In the genomic region with DNA sequence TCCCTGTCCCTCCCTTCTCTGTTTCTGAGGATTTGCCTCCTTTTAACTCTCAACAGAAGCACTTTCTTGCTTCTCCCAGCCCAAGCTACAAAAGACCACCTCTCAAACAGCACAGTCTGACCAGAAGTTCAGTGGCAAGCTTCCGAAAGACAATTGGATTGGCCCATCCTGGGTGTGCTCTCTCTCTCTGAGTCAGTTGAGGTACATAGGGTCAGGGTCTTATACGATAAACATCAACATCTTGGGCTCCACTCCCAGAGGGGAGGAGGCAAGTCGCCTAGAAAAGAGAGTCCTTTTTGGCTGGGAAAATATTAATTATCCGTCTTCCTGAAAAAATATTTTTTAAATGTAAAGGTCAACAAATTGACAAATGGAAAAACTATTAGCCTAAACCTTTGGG, we compare ENCODE assay signal across 20 cellular contexts.
DNase-seq lines count a peak whose midpoint lies in the region; ATAC-seq, FAIRE-seq and TF ChIP-seq lines count a peak whose summit lies in the region.
"Had no signal": no experiment of that assay in that cellular context is flagged by ENCODE, and none has a peak within 500 bp of the region (broad histone marks: within the 10 kb centered on the region; RNA-seq: fewer than 3 reads in every experiment).

No MANE protein-coding gene starts in this region.

- H3K9ac ChIP-seq in astrocyte (ENCODE audit: low read length), result no peak overlapping the region
- H3K9ac ChIP-seq in parathyroid adenoma, result no peak overlapping the region
- H3K9ac ChIP-seq: KMS-11 had no signal

- no peaks in the 10 kb centered on the region for H3K9me3 Mint-ChIP-seq in astrocyte (ENCODE audit: unreplicated experiment)
- H3K9me3 Mint-ChIP-seq in activated CD8-positive, alpha-beta T cell treated with anti-CD3 and anti-CD28 coated beads, Interleukin-2, amount 10 ng/mL, durations not matched to agents 7 days and 5 days (ENCODE audit: insufficient read depth), result no peaks in the 10 kb centered on the region
- H3K9me3 Mint-ChIP-seq: CD8-positive, alpha-beta memory T cell had no signal

- DNase-seq in astrocyte (ENCODE audit: low read depth), result no peak
- peak; percentile 44 for DNase-seq in fibroblast of villous mesenchyme (ENCODE audit: low read depth)
- no peak for DNase-seq in uterus
- DNase-seq in NCI-H2171 (lab: John Stamatoyannopoulos, UW), result no peak
- no peak for DNase-seq in activated CD4-positive, alpha-beta T cell treated with anti-CD3 and anti-CD28 coated beads for 48 hours
- DNase-seq in activated CD8-positive, alpha-beta T cell treated with anti-CD3 and anti-CD28 coated beads, Interleukin-2, amount 10 ng/mL, durations not matched to agents 7 days and 5 days, result no peak
- DNase-seq: C1 segment of cervical spinal cord; CD8-positive, alpha-beta memory T cell; DMS53; EL; NCI-H1417 treated with DMSO at 0.1 percent for 48 hours; NCI-H187 treated with DMSO at 0.1 percent for 48 hours; NCI-H226; NCI-H524 treated with DMSO at 0.1 percent for 48 hours; PC-3; RPMI8226 had no signal

- H3K36me3 ChIP-seq in astrocyte (ENCODE audit: insufficient read depth, low read length) (no peaks in the 10 kb centered on the region), parathyroid adenoma (ENCODE audit: control insufficient read depth, insufficient read depth, low read length) (no peaks in the 10 kb centered on the region), uterus (no peaks in the 10 kb centered on the region)

- peak overlapping the region; percentile 14 for H3K27ac Mint-ChIP-seq in astrocyte (ENCODE audit: unreplicated experiment)
- no peak overlapping the region for H3K27ac Mint-ChIP-seq in activated CD8-positive, alpha-beta T cell treated with anti-CD3 and anti-CD28 coated beads, Interleukin-2, amount 10 ng/mL, durations not matched to agents 7 days and 5 days
- H3K27ac Mint-ChIP-seq: CD8-positive, alpha-beta memory T cell had no signal

- no peak overlapping the region for H3K4me2 ChIP-seq in astrocyte (ENCODE audit: low read length)
- H3K4me2 ChIP-seq in parathyroid adenoma (ENCODE audit: low read length), result no peak overlapping the region
- H3K4me2 ChIP-seq: KMS-11 had no signal

- CTCF ChIA-PET in activated CD8-positive, alpha-beta T cell treated with anti-CD3 and anti-CD28 coated beads, Interleukin-2, amount 10 ng/mL, durations not matched to agents 7 days and 5 days (lab: Charles Lee), result no interaction called here

- no peaks in the 10 kb centered on the region for H3K79me2 ChIP-seq in astrocyte (ENCODE audit: insufficient read depth, low read length)
- no peaks in the 10 kb centered on the region for H3K79me2 ChIP-seq in parathyroid adenoma

- H3K4me1 Mint-ChIP-seq in astrocyte (ENCODE audit: low read depth, unreplicated experiment), result peaks cover 26% of the 10 kb centered on the region
- peaks cover 12% of the 10 kb centered on the region for H3K4me1 Mint-ChIP-seq in activated CD8-positive, alpha-beta T cell treated with anti-CD3 and anti-CD28 coated beads, Interleukin-2, amount 10 ng/mL, durations not matched to agents 7 days and 5 days (ENCODE audit: low read depth)

- no peaks in the 10 kb centered on the region for H3K36me3 Mint-ChIP-seq in astrocyte (ENCODE audit: low read depth, unreplicated experiment)
- H3K36me3 Mint-ChIP-seq in activated CD8-positive, alpha-beta T cell treated with anti-CD3 and anti-CD28 coated beads, Interleukin-2, amount 10 ng/mL, durations not matched to agents 7 days and 5 days (ENCODE audit: low read depth), result no peaks in the 10 kb centered on the region
- H3K36me3 Mint-ChIP-seq: CD8-positive, alpha-beta memory T cell had no signal

- H3K27ac ChIP-seq in astrocyte (ENCODE audit: low read depth, low read length) (no peak overlapping the region), parathyroid adenoma (peak overlapping the region; percentile 32), uterus (peak overlapping the region; percentile 6 to 16)
- H3K27ac ChIP-seq: KMS-11 had no signal

- no peaks in the 10 kb centered on the region for H3K27me3 ChIP-seq in astrocyte (ENCODE audit: insufficient read depth, low read length)
- H3K27me3 ChIP-seq in parathyroid adenoma (ENCODE audit: control insufficient read depth, insufficient read depth, low read length), result no peaks in the 10 kb centered on the region
- H3K27me3 ChIP-seq in uterus, result no peaks in the 10 kb centered on the region

- H3K9me3 ChIP-seq in astrocyte (ENCODE audit: insufficient read depth, low read depth, low read length), result no peaks in the 10 kb centered on the region
- H3K9me3 ChIP-seq in parathyroid adenoma (ENCODE audit: control insufficient read depth, low read length), result no peaks in the 10 kb centered on the region
- no peaks in the 10 kb centered on the region for H3K9me3 ChIP-seq in uterus

- ATAC-seq in activated CD8-positive, alpha-beta T cell treated with anti-CD3 and anti-CD28 coated beads, Interleukin-2, amount 10 ng/mL, durations not matched to agents 7 days and 5 days, result no peak
- ATAC-seq: GM12878, PC-3 had no signal

- TF ChIP-seq POLR2A in uterus (IDR thresholded peaks at IDR 0.05), result no peak

- peak overlapping the region; percentile 16 for H3K4me3 Mint-ChIP-seq in astrocyte (ENCODE audit: unreplicated experiment)
- H3K4me3 Mint-ChIP-seq in activated CD8-positive, alpha-beta T cell treated with anti-CD3 and anti-CD28 coated beads, Interleukin-2, amount 10 ng/mL, durations not matched to agents 7 days and 5 days, result no peak overlapping the region
- H3K4me3 Mint-ChIP-seq: CD8-positive, alpha-beta memory T cell had no signal

- H3K27me3 Mint-ChIP-seq in astrocyte (ENCODE audit: low read depth, unreplicated experiment), result no peaks in the 10 kb centered on the region
- peaks cover 38% of the 10 kb centered on the region for H3K27me3 Mint-ChIP-seq in activated CD8-positive, alpha-beta T cell treated with anti-CD3 and anti-CD28 coated beads, Interleukin-2, amount 10 ng/mL, durations not matched to agents 7 days and 5 days (ENCODE audit: low read depth)

- intact Hi-C loops in uterus (cut with DNase I; ENCODE audit: low total_unique reads), result no loop called here

- H3K4me1 ChIP-seq in astrocyte (ENCODE audit: insufficient read depth, low read length) (peaks cover 6% of the 10 kb centered on the region), parathyroid adenoma (no peaks in the 10 kb centered on the region), uterus (no peaks in the 10 kb centered on the region)

- H3K4me3 ChIP-seq in astrocyte (ENCODE audit: insufficient read depth, low read depth, low read length), result no peak overlapping the region
- no peak overlapping the region for H3K4me3 ChIP-seq in fibroblast of villous mesenchyme (ENCODE audit: low read depth, low read length)
- H3K4me3 ChIP-seq in parathyroid adenoma (ENCODE audit: low read depth, low read length), result no peak overlapping the region
- H3K4me3 ChIP-seq in uterus, result no peak overlapping the region
- H3K4me3 ChIP-seq: GM12878 had no signal

- FAIRE-seq in astrocyte (lab: Jason Lieb, UNC), result no peak
- FAIRE-seq: GM12878, H54 had no signal

- H2AFZ ChIP-seq in astrocyte (ENCODE audit: low read depth, low read length) (no peak overlapping the region), parathyroid adenoma (no peak overlapping the region)

- POLR2A ChIA-PET in activated CD8-positive, alpha-beta T cell treated with anti-CD3 and anti-CD28 coated beads, Interleukin-2, amount 10 ng/mL, durations not matched to agents 7 days and 5 days (lab: Charles Lee), result no interaction called here

- TF ChIP-seq CTCF in astrocyte (IDR thresholded peaks at IDR 0.05; ENCODE audit: insufficient read depth, low read depth, low read length) (no peak), fibroblast of villous mesenchyme (IDR thresholded peaks at IDR 0.05; ENCODE audit: insufficient read depth, low read depth, low read length) (no peak), parathyroid adenoma (IDR thresholded peaks at IDR 0.05) (no peak), uterus (IDR thresholded peaks at IDR 0.05) (no peak)

- no peaks in the 10 kb centered on the region for H4K20me1 ChIP-seq in astrocyte (ENCODE audit: insufficient read depth, low read length)
